In genomic region chr21:13980115-13980662, GRCh38 we compare ENCODE assay signal across 8 cellular contexts.
DNase-seq lines count a peak whose midpoint lies in the region; ATAC-seq, FAIRE-seq and TF ChIP-seq lines count a peak whose summit lies in the region.
"Not testable (repeated sequence)": the region's sequence is repeated elsewhere in the genome, so short reads cannot be mapped to it uniquely, and the experiment has no call there.

No MANE protein-coding gene starts in this region.

- H3K27ac ChIP-seq in breast epithelium: peak overlapping the region; percentile 33 to 40

- H3K9me3 Mint-ChIP-seq in activated CD4-positive, alpha-beta T cell treated with anti-CD3 and anti-CD28 coated beads for 36 hours (ENCODE audit: low read depth): not testable (repeated sequence)

- not testable (repeated sequence) for H3K27me3 ChIP-seq in BJ (ENCODE audit: control insufficient read depth, insufficient read depth, low read length); breast epithelium

- H3K27ac Mint-ChIP-seq in activated CD4-positive, alpha-beta T cell treated with anti-CD3 and anti-CD28 coated beads for 36 hours: peak overlapping the region; percentile 65

- H3K36me3 Mint-ChIP-seq in activated CD4-positive, alpha-beta T cell treated with anti-CD3 and anti-CD28 coated beads for 36 hours (ENCODE audit: low read depth): not testable (repeated sequence)

- TF ChIP-seq CTCF in BJ (IDR thresholded peaks at IDR 0.05; ENCODE audit: insufficient read depth, low read depth, low read length) (peak; percentile 23; the same call in 1 of the 2 replicates), breast epithelium (IDR thresholded peaks at IDR 0.05) (peak in 2 of 3 donors; percentile 22 to 48)

- peak overlapping the region; percentile 79 for H3K4me3 Mint-ChIP-seq in activated CD4-positive, alpha-beta T cell treated with anti-CD3 and anti-CD28 coated beads for 36 hours

- not testable (repeated sequence) for DNase-seq in BJ (ENCODE audit: low read depth)
- DNase-seq in GM19239 (ENCODE audit: insufficient read length, low spot score): peak; percentile 19
- DNase-seq in NCI-H2171 (lab: John Stamatoyannopoulos, UW): peak; percentile 65
- DNase-seq in activated CD4-positive, alpha-beta T cell treated with anti-CD3 and anti-CD28 coated beads for 36 hours: peak; percentile 77
- DNase-seq in breast epithelium (ENCODE audit: low spot score in 2 of 2): peak; percentile 74 to 86
- DNase-seq in kidney glomerular epithelial cell (lab: John Stamatoyannopoulos, UW): peak; percentile 24
- peak; percentile 7 to 31 for DNase-seq in stimulated activated CD4-positive, alpha-beta T cell treated with anti-CD3 and anti-CD28 coated beads, Interleukin-4, amount 100 ng/mL, for 48 hours (ENCODE audit: low read depth in 2 of 2)

- FAIRE-seq in GM19239 (lab: Jason Lieb, UNC): not testable (repeated sequence)

- not testable (repeated sequence) for H3K27me3 Mint-ChIP-seq in activated CD4-positive, alpha-beta T cell treated with anti-CD3 and anti-CD28 coated beads for 36 hours

- POLR2A ChIA-PET in BJ (lab: Charles Lee): not testable (repeated sequence)
- POLR2A ChIA-PET in activated CD4-positive, alpha-beta T cell treated with anti-CD3 and anti-CD28 coated beads for 36 hours (lab: Charles Lee): interaction anchor here (0.6 kb wide), 1 partner anchor 1402 kb away, joined by 6 read pairs; no protein-coding TSS in a partner anchor

- not testable (repeated sequence) for H3K4me1 Mint-ChIP-seq in activated CD4-positive, alpha-beta T cell treated with anti-CD3 and anti-CD28 coated beads for 36 hours

- CTCF ChIA-PET in BJ (lab: Yijun Ruan, JAX); activated CD4-positive, alpha-beta T cell treated with anti-CD3 and anti-CD28 coated beads for 36 hours (lab: Charles Lee): not testable (repeated sequence)

- TF ChIP-seq POLR2A in breast epithelium (IDR thresholded peaks at IDR 0.05): not testable (repeated sequence)

- not testable (repeated sequence) for H3K4me1 ChIP-seq in breast epithelium

- ATAC-seq in HG03095 (IDR thresholded peaks at IDR 0.05; ENCODE audit: unreplicated experiment): peak; percentile 96
- ATAC-seq in activated CD4-positive, alpha-beta T cell treated with anti-CD3 and anti-CD28 coated beads for 36 hours: peak; percentile 91

- H3K4me3 ChIP-seq in BJ (ENCODE audit: low read depth, low read length) (0 out of 2 replicates have a peak overlapping the region, but pooled peaks have one; percentile 8), breast epithelium (peak overlapping the region; percentile 4 to 61 (median 56))

- H3K9me3 ChIP-seq in breast epithelium: not testable (repeated sequence)

- intact Hi-C loops in activated CD4-positive, alpha-beta T cell treated with anti-CD3 and anti-CD28 coated beads for 36 hours (cut with DNase I, micrococcal nuclease): loop anchor here in 1 of 2 experiments (5.0 kb wide), 2 partner anchors 47 to 237 kb away; partner anchors contain the start of gene RBM11
- intact Hi-C loops in breast epithelium (cut with DNase I; ENCODE audit: low total_unique reads): not testable (repeated sequence)

- H3K36me3 ChIP-seq in BJ (ENCODE audit: control insufficient read depth, insufficient read depth, low read length); breast epithelium: not testable (repeated sequence)
